ENCODE assay signal across 13 cellular contexts in genomic region chr12:27588786-27589185, GRCh38.
"Had no signal": no experiment of that assay in that cellular context is flagged by ENCODE, and none has a peak within 500 bp of the region (broad histone marks: within the 10 kb centered on the region; RNA-seq: fewer than 3 reads in every experiment).

No MANE protein-coding gene starts in this region.

- H3K27me3 Mint-ChIP-seq: dendritic cell treated with granulocyte-macrophage colony-stimulating factor and Interleukin-4, amounts not matched to agents 40 ng/mL and 50 ng/mL, for 4 days; stimulated activated naive CD8-positive, alpha-beta T cell treated with anti-CD3 and anti-CD28 coated beads, Interleukin-15, amount 100 ng/mL, for 72 hours had no signal

- H3K9me3 ChIP-seq: body of pancreas, testis had no signal

- H3K27ac Mint-ChIP-seq: dendritic cell treated with granulocyte-macrophage colony-stimulating factor and Interleukin-4, amounts not matched to agents 40 ng/mL and 50 ng/mL, for 4 days; effector memory CD8-positive, alpha-beta T cell; nephron progenitor cell; stimulated activated naive CD8-positive, alpha-beta T cell treated with anti-CD3 and anti-CD28 coated beads, Interleukin-15, amount 100 ng/mL, for 72 hours had no signal

- H3K27me3 ChIP-seq: body of pancreas, testis had no signal

- ATAC-seq: body of pancreas; effector memory CD8-positive, alpha-beta T cell; left colon had no signal

- H3K9me3 Mint-ChIP-seq: dendritic cell treated with granulocyte-macrophage colony-stimulating factor and Interleukin-4, amounts not matched to agents 40 ng/mL and 50 ng/mL, for 4 days; effector memory CD8-positive, alpha-beta T cell; nephron progenitor cell; stimulated activated naive CD8-positive, alpha-beta T cell treated with anti-CD3 and anti-CD28 coated beads, Interleukin-15, amount 100 ng/mL, for 72 hours; T-helper 1 cell treated with Interleukin-12 subunit alpha and Interleukin-12 subunit beta and Interleukin-4 antibody, amounts not matched to agents 30 μg/mL and 1 μg/mL, for 36 hours had no signal

- H3K27ac ChIP-seq: body of pancreas, testis had no signal

- DNase-seq: activated CD4-positive, CD25-positive, alpha-beta regulatory T cell; activated naive CD4-positive, alpha-beta T cell; activated T-cell treated with anti-CD3 and anti-CD28 coated beads, Interleukin-2, amount 50 U/mL, for 48 hours; body of pancreas; cerebellar nuclear complex; effector memory CD8-positive, alpha-beta T cell; left colon; nephron progenitor cell; stimulated activated CD4-positive, alpha-beta T cell treated with anti-CD3 and anti-CD28 coated beads, Interleukin-4, amount 100 ng/mL, for 1 hour; stimulated activated naive CD8-positive, alpha-beta T cell treated with anti-CD3 and anti-CD28 coated beads, Interleukin-15, amount 100 ng/mL, for 72 hours; testis had no signal

- H3K4me3 Mint-ChIP-seq: dendritic cell treated with granulocyte-macrophage colony-stimulating factor and Interleukin-4, amounts not matched to agents 40 ng/mL and 50 ng/mL, for 4 days; effector memory CD8-positive, alpha-beta T cell; nephron progenitor cell had no signal

- H3K4me3 ChIP-seq: body of pancreas, testis had no signal
